8 cellular contexts compared by ENCODE assay signal in genomic region chr5:150081541-150082283, GRCh38. TPM values are rescaled to one million over a fixed set of nuclear protein-coding genes. Genes with fewer than 3 reads are reported as not detected.
DNase-seq lines count a peak whose midpoint lies in the region; ATAC-seq and TF ChIP-seq lines count a peak whose summit lies in the region.

No MANE protein-coding gene starts in this region.

- no peaks in the 10 kb centered on the region for H3K9me3 ChIP-seq in hepatocyte (ENCODE audit: low read depth)

- no peaks in the 10 kb centered on the region for H4K20me1 ChIP-seq in hepatocyte (ENCODE audit: insufficient read depth, poor library complexity, severe bottlenecking)

- peak; percentile 61 for ATAC-seq in GM18519 (IDR thresholded peaks at IDR 0.05; ENCODE audit: low FRiP score, unreplicated experiment)
- ATAC-seq in HG02870 (IDR thresholded peaks at IDR 0.05; ENCODE audit: unreplicated experiment) = peak; percentile 83

- 34% methylated on average over 15 of the region's 15 CpGs for WGBS in hepatocyte (ENCODE audit: low lambda C conversion rate, missing lambda C conversion rate)

- TF ChIP-seq CTCF in hepatocyte (IDR thresholded peaks at IDR 0.05; ENCODE audit: poor library complexity) = no peak

- H3K27me3 ChIP-seq in hepatocyte = no peaks in the 10 kb centered on the region

- no peaks in the 10 kb centered on the region for H3K36me3 ChIP-seq in hepatocyte (replicated peaks; ENCODE audit: insufficient read depth, low read depth)

- H3K4me1 ChIP-seq in hepatocyte (ENCODE audit: insufficient read depth) = peaks cover 5% of the 10 kb centered on the region

- H3K9me2 ChIP-seq in hepatocyte (replicated peaks; ENCODE audit: insufficient read depth) = no peaks in the 10 kb centered on the region

- peak; percentile 55 for DNase-seq in SIG-M5 (lab: John Stamatoyannopoulos, UW)
- DNase-seq in hepatocyte (ENCODE audit: low spot score) = peak; percentile 35
- DNase-seq in substantia nigra (lab: John Stamatoyannopoulos, UW) = peak in 28 of 49 donors; percentile 18 to 78 (median 42)
- no peak for DNase-seq in stimulated activated CD4-positive, alpha-beta T cell treated with anti-CD3 and anti-CD28 coated beads, Interleukin-2, amount 100 ng/mL, for 24 hours
- DNase-seq in HuH-7.5 (ENCODE audit: low spot score) = no peak
- no peak for DNase-seq in HPDE6-E6E7 (ENCODE audit: extremely low spot score)

- H3K27ac ChIP-seq in hepatocyte = peak overlapping the region; percentile 46
- peak overlapping the region; percentile 26 for H3K27ac ChIP-seq in substantia nigra (ENCODE audit: low read depth, low read length, poor library complexity, severe bottlenecking)

- H2AFZ ChIP-seq in hepatocyte = no peak overlapping the region

- no peak overlapping the region for H3K4me3 ChIP-seq in hepatocyte

- no peaks in the 10 kb centered on the region for H3K79me2 ChIP-seq in hepatocyte

- no peak overlapping the region for H3K4me2 ChIP-seq in hepatocyte

RNA-seq across cellular contexts. Expression of gene CSF1R, which starts 4.6 kb away (rescaled TPM):
- 4.5 and 4.7 TPM in 2 replicates for total RNA-seq in hepatocyte
- 3.6 and 5.1 TPM in 2 replicates for polyA plus RNA-seq in hepatocyte

Comparison
In these comparisons a context has a peak if more than half of its experiments do, and no peak if none do; other contexts are left out.
1. DNase-seq: peak in SIG-M5 (single experiment), hepatocyte (single experiment) and substantia nigra (28 of 49); none in stimulated activated CD4-positive, alpha-beta T cell treated with anti-CD3 and anti-CD28 coated beads, Interleukin-2, amount 100 ng/mL, for 24 hours (0 of 2), HuH-7.5 (single experiment) and HPDE6-E6E7 (single experiment).